In the genomic region with DNA sequence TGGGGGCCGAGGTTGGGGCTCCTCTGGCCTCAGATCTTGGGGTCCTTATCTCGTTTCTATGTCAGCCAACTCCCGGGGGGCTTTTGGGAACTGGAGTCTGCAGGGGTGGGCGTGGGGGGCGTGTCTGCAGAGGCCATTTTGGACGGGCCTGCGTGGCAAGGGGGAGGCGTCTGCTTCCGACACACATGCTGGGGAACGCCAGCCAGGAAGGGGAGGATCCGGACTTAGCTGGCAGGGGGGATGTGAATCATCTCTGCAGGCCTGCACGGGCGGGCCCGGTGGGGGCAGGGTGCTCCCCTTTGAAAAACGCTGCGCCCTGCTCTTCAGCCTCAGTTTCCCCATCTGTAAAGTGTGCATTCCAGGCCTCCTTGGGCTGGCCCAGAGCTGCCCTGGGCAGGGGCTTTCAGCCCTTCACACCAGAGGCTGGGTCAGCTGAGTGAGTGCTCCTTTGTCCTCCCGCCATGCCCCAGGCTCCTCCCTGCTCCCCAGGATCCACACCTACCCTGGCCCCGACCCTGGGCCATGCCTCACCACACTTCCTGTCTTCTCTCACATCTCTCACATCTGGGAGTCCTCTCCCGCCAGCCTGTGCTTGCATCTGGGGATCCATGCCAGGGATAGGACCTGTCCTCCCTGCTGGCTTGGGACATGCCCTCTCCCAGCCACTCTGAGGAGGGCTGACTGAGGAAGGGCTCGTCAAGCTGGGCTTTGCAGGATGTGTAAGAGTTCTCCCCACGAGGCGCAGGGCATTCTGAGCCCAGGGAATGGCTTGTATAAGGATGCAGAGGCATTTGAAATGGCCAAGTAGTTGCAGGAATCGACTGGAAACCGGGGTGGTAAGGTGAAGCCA, we compare ENCODE assay signal across 7 cellular contexts. TPM values are rescaled to one million over a fixed set of nuclear protein-coding genes. Genes with fewer than 3 reads are reported as not detected.
DNase-seq lines count a peak whose midpoint lies in the region; ATAC-seq, FAIRE-seq and TF ChIP-seq lines count a peak whose summit lies in the region.

No MANE protein-coding gene starts in this region.

- peak; percentile 99 for FAIRE-seq in urothelium cell line (lab: Jason Lieb, UNC)

- DNase-seq in RKO (ENCODE audit: low spot score) (peak; percentile 95), head of caudate nucleus (peak; percentile 44 to 93 (median 74)), psoas muscle (peak; percentile 87 to 88), urothelium cell line (ENCODE audit: low spot score) (peak; percentile 98)
- peak; percentile 79 for DNase-seq in activated naive CD4-positive, alpha-beta T cell treated with anti-CD3 and anti-CD28 coated beads, Interleukin-2, amount 10 ng/mL, durations not matched to agents 7 days and 5 days

- intact Hi-C loops in head of caudate nucleus (cut with DNase I) = loop anchor here (5.0 kb wide), 1 partner anchor 36 kb away; no protein-coding TSS in a partner anchor
- intact Hi-C loops in psoas muscle (cut with DNase I) = no loop called here

- H3K9me3 Mint-ChIP-seq in activated naive CD4-positive, alpha-beta T cell treated with anti-CD3 and anti-CD28 coated beads, Interleukin-2, amount 10 ng/mL, durations not matched to agents 7 days and 5 days = no peaks in the 10 kb centered on the region

- CTCF ChIA-PET in activated naive CD4-positive, alpha-beta T cell treated with anti-CD3 and anti-CD28 coated beads, Interleukin-2, amount 10 ng/mL, durations not matched to agents 7 days and 5 days (lab: Charles Lee) = interaction anchor here (0.8 to 1.0 kb wide), 2 partner anchors 66 to 105 kb away, joined by 3 to 4 read pairs; no protein-coding TSS in a partner anchor

- H3K9me3 ChIP-seq in psoas muscle = no peaks in the 10 kb centered on the region

- ATAC-seq in GM21786 (IDR thresholded peaks at IDR 0.05; ENCODE audit: unreplicated experiment) = peak; percentile 25
- peak; percentile 37 to 68 (median 60) for ATAC-seq in psoas muscle
- no peak for ATAC-seq in HG03520 (IDR thresholded peaks at IDR 0.05; ENCODE audit: unreplicated experiment)

- peak overlapping the region; percentile 50 for H3K4me3 Mint-ChIP-seq in activated naive CD4-positive, alpha-beta T cell treated with anti-CD3 and anti-CD28 coated beads, Interleukin-2, amount 10 ng/mL, durations not matched to agents 7 days and 5 days

- H3K27me3 Mint-ChIP-seq in activated naive CD4-positive, alpha-beta T cell treated with anti-CD3 and anti-CD28 coated beads, Interleukin-2, amount 10 ng/mL, durations not matched to agents 7 days and 5 days = peaks cover 63% of the 10 kb centered on the region

- peak overlapping the region; percentile 24 for H3K27ac Mint-ChIP-seq in activated naive CD4-positive, alpha-beta T cell treated with anti-CD3 and anti-CD28 coated beads, Interleukin-2, amount 10 ng/mL, durations not matched to agents 7 days and 5 days

- H3K27ac ChIP-seq in psoas muscle = no peak overlapping the region

- no peaks in the 10 kb centered on the region for H3K36me3 Mint-ChIP-seq in activated naive CD4-positive, alpha-beta T cell treated with anti-CD3 and anti-CD28 coated beads, Interleukin-2, amount 10 ng/mL, durations not matched to agents 7 days and 5 days

- peaks cover 26% of the 10 kb centered on the region for H3K4me1 Mint-ChIP-seq in activated naive CD4-positive, alpha-beta T cell treated with anti-CD3 and anti-CD28 coated beads, Interleukin-2, amount 10 ng/mL, durations not matched to agents 7 days and 5 days

- H3K36me3 ChIP-seq in psoas muscle (ENCODE audit: insufficient read depth in 1 of 2, low read depth in 1 of 2) = no peaks in the 10 kb centered on the region

- TF ChIP-seq CTCF in psoas muscle (IDR thresholded peaks at IDR 0.05) = no peak

- WGBS in psoas muscle, 3 donors = 22 to 39% (median 33%) methylated on average over 23 to 24 of the region's 24 CpGs

- H3K27me3 ChIP-seq in psoas muscle (ENCODE audit: insufficient read depth in 3 of 3, low read length in 2 of 3) = peaks cover 0 to 37% (median 22%) of the 10 kb centered on the region in 3 donors

- H3K4me3 ChIP-seq in psoas muscle = peak overlapping the region; percentile 30

- H3K4me1 ChIP-seq in psoas muscle = peaks cover 5% of the 10 kb centered on the region

RNA-seq across cellular contexts. Expression of a gene that starts 3.7 kb away (rescaled TPM):
- 10 to 100 TPM in 1 of 4 donors, 1 to 10 TPM in 3; 4.8 to 15.8 (median 8.1) TPM for total RNA-seq in psoas muscle
- polyA plus RNA-seq in psoas muscle = 1 to 10 TPM; 2.2 to 8.3 (median 2.8) TPM
